Comparison of ENCODE assay signal across 27 cellular contexts in the genomic region with DNA sequence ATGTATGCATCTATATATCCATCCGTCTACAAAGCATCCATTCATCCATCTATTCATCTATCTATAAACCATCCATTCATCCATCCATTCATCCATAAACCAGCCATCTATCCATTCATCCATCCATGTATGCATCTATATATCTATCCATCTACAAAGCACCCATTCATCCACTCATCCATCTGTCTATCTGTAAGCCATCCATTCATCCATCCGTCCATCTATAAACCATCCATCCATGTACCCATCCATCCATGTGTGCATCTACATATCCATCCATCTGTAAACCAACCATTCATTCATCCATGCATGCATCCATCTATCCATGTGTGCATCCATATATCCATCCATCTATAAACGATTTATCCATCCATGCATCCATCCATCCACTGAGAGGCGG. TPM values are rescaled to one million over a fixed set of nuclear protein-coding genes. Genes with fewer than 3 reads are reported as not detected.
DNase-seq lines count a peak whose midpoint lies in the region; ATAC-seq and TF ChIP-seq lines count a peak whose summit lies in the region.
"Had no signal": no experiment of that assay in that cellular context is flagged by ENCODE, and none has a peak within 500 bp of the region (broad histone marks: within the 10 kb centered on the region; RNA-seq: fewer than 3 reads in every experiment).

No MANE protein-coding gene starts in this region.

- H3K9me3 ChIP-seq in right cardiac atrium (ENCODE audit: control insufficient read depth, low read length), result no peaks in the 10 kb centered on the region
- H3K9me3 ChIP-seq in spleen, result no peaks in the 10 kb centered on the region
- H3K9me3 ChIP-seq: A549, BE2C, BLaER1 had no signal

- H3K36me3 ChIP-seq in spleen, result no peaks in the 10 kb centered on the region
- H3K36me3 ChIP-seq: BE2C, BLaER1 had no signal

- intact Hi-C loops in cardiac septum (cut with DNase I) (no loop called here), right cardiac atrium (cut with DNase I) (no loop called here), spleen (cut with DNase I; ENCODE audit: low total_unique reads) (no loop called here)

- no peak for TF ChIP-seq POLR2A in spleen (IDR thresholded peaks at IDR 0.05)

- ATAC-seq in right cardiac atrium, result no peak
- ATAC-seq: A549, GM12878 had no signal

- no peaks in the 10 kb centered on the region for H3K27me3 ChIP-seq in right cardiac atrium (ENCODE audit: control insufficient read depth, insufficient read depth)
- peaks cover 0 to 95% (median 8%) of the 10 kb centered on the region in 7 donors for H3K27me3 ChIP-seq in spleen (replicated peaks in 1 of 7)
- H3K27me3 ChIP-seq: BLaER1 had no signal

- 85% methylated on average over 4 of the region's 4 CpGs for WGBS in right cardiac atrium
- 87 to 96% (median 89%) methylated on average over 4 of the region's 4 CpGs for WGBS in spleen, 5 donors

- H3K4me1 ChIP-seq in right cardiac atrium (ENCODE audit: control insufficient read depth, insufficient read depth, low read length) (no peaks in the 10 kb centered on the region), spleen (no peaks in the 10 kb centered on the region)
- H3K4me1 ChIP-seq: A549, BE2C had no signal

- DNase-seq in cardiac septum (ENCODE audit: low spot score), result peak; percentile 3
- no peak for DNase-seq in right cardiac atrium
- peak; percentile 6 for DNase-seq in spleen
- no peak for DNase-seq in Ammon's horn (ENCODE audit: low spot score)
- DNase-seq in activated effector memory CD4-positive, alpha-beta T cell treated with anti-CD3 and anti-CD28 coated beads, Interleukin-2, amount 50 U/mL, for 16 hours, result no peak
- DNase-seq: AML-193; BE2C; C1 segment of cervical spinal cord; CD4-positive, alpha-beta memory T cell; CD4-positive, CD25-positive, alpha-beta regulatory T cell; CD8-positive, alpha-beta memory T cell; COR-L47; DMS 273 treated with DMSO at 0.1 percent for 48 hours; DMS153; DMS53; DMS79; DND-41; EL; GDM1 had no signal

- no peak overlapping the region for H3K4me3 ChIP-seq in right cardiac atrium (ENCODE audit: low read length)
- no peak overlapping the region for H3K4me3 ChIP-seq in spleen
- H3K4me3 ChIP-seq: A549, BLaER1, GM12878 had no signal

- H3K27ac ChIP-seq in right cardiac atrium (ENCODE audit: low read length), result no peak overlapping the region
- H3K27ac ChIP-seq in spleen, result no peak overlapping the region
- H3K27ac ChIP-seq: 22Rv1, A549, BLaER1 had no signal

- TF ChIP-seq CTCF in spleen (IDR thresholded peaks at IDR 0.05 in 8 of 11, conservative IDR thresholded peaks at IDR 0.05 in 3 of 11), result no peak

RNA-seq across cellular contexts. Expression of a gene that starts 58.4 kb away (rescaled TPM):
- not detected for total RNA-seq in cardiac septum
- under 1 TPM in 1 of 4 donors, not detected in 3; 0.38 TPM for total RNA-seq in right cardiac atrium
- 0.05 TPM for polyA plus RNA-seq in right cardiac atrium
- total RNA-seq in spleen, result under 1 TPM in 1 of 7 donors, not detected in 6; 0.13 TPM
- polyA plus RNA-seq in spleen, result under 1 TPM; 0.02 to 0.04 (median 0.03) TPM
- total RNA-seq: A172; CD4-positive, alpha-beta memory T cell; CD4-positive, CD25-positive, alpha-beta regulatory T cell; CD8-positive, alpha-beta memory T cell; Daoy; G401 had no signal
- polyA plus RNA-seq: A549; CD14-positive monocyte; CD4-positive, alpha-beta memory T cell; CD4-positive, CD25-positive, alpha-beta regulatory T cell; CD8-positive, alpha-beta memory T cell; GM12878 had no signal

Comparison
In these comparisons a context has a peak if more than half of its experiments do, and no peak if none do; other contexts are left out.
1. DNase-seq: peak in cardiac septum (single experiment) and spleen (single experiment); none in right cardiac atrium (0 of 3), Ammon's horn (single experiment) and activated effector memory CD4-positive, alpha-beta T cell treated with anti-CD3 and anti-CD28 coated beads, Interleukin-2, amount 50 U/mL, for 16 hours (single experiment).